8 cellular contexts compared by ENCODE assay signal in the genomic region with DNA sequence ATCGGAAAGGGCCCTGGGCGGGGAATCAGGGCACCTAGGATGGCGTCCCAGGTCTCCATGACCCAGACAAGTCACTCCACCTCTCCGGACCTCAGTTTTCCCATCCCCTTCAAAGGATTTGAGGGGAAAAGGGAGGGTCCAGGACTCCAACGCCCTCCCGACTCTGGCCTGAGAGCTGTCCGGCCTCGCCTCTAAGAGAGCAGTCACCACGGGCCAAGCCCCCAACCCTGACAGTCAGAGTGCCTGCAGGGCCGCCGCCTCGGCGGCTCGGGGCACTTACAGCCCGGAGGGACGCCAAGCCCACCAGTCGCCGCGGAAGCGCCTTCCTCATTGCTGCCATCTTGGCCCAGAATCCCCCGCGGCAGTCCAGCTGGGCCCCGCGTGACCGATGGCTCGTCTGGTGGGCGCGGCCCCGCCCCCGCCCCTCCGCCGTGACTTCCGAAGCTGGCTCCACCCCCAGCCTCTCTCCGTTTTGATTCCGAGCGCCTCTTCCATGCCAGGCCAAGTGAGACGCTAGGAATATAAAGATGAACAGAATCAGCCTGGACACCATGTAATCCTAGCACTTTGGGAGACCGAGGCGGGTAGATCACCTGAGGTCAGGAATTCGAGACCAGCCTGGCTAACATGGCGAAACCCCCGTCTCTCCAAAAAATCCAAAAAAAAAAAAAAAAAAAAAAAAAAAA. TPM values are rescaled to one million over a fixed set of nuclear protein-coding genes. Genes with fewer than 3 reads are reported as not detected.
DNase-seq lines count a peak whose midpoint lies in the region; ATAC-seq, FAIRE-seq and TF ChIP-seq lines count a peak whose summit lies in the region.

A gene (minus strand): TSS at position 354 of the 686 bp plus-strand sequence. CDS start 14 bp downstream, at position 340.

- H3K9me3 ChIP-seq in astrocyte (ENCODE audit: insufficient read depth, low read depth, low read length) (no peaks in the 10 kb centered on the region), vagina (no peaks in the 10 kb centered on the region)

- TF ChIP-seq CTCF in GM12864 (IDR thresholded peaks at IDR 0.05; ENCODE audit: low read depth, low read length, missing control alignments) = no peak
- no peak for TF ChIP-seq CTCF in astrocyte (IDR thresholded peaks at IDR 0.05; ENCODE audit: insufficient read depth, low read depth, low read length)
- TF ChIP-seq CTCF in vagina (IDR thresholded peaks at IDR 0.05) = no peak

- H3K4me3 ChIP-seq in GM12864 (ENCODE audit: low read depth, low read length) (peak within 1 kb of the TSS; percentile 97), astrocyte (ENCODE audit: insufficient read depth, low read depth, low read length) (peak within 1 kb of the TSS; percentile 98), rectal smooth muscle tissue (ENCODE audit: low read length) (peak within 1 kb of the TSS; percentile 100), vagina (peak within 1 kb of the TSS; percentile 89 to 96)

- H3K27me3 ChIP-seq in astrocyte (ENCODE audit: insufficient read depth, low read length) (no peaks in the 10 kb centered on the region), rectal smooth muscle tissue (ENCODE audit: control insufficient read depth, insufficient read depth, low read length) (no peaks in the 10 kb centered on the region), vagina (no peaks in the 10 kb centered on the region)

- H3K4me1 ChIP-seq in astrocyte (ENCODE audit: insufficient read depth, low read length) (peaks cover 9% of the 10 kb centered on the region), rectal smooth muscle tissue (ENCODE audit: control insufficient read depth, insufficient read depth, low read length) (peaks cover 10% of the 10 kb centered on the region), vagina (peaks cover 8% of the 10 kb centered on the region)

- H3K9me3 Mint-ChIP-seq in astrocyte (ENCODE audit: unreplicated experiment) = no peaks in the 10 kb centered on the region

- H2AFZ ChIP-seq in astrocyte (ENCODE audit: low read depth, low read length) = peak within 1 kb of the TSS; percentile 95

- peak within 1 kb of the TSS; percentile 93 for H3K27ac Mint-ChIP-seq in astrocyte (ENCODE audit: unreplicated experiment)

- peak; percentile 32 for FAIRE-seq in astrocyte (lab: Jason Lieb, UNC)

- peak within 1 kb of the TSS; percentile 93 for H3K4me2 ChIP-seq in astrocyte (ENCODE audit: low read length)

- TF ChIP-seq POLR2A in vagina (IDR thresholded peaks at IDR 0.05) = peak in 1 of 2 donors; percentile 88

- no peaks in the 10 kb centered on the region for H3K36me3 Mint-ChIP-seq in astrocyte (ENCODE audit: low read depth, unreplicated experiment)

- H3K27me3 Mint-ChIP-seq in astrocyte (ENCODE audit: low read depth, unreplicated experiment) = no peaks in the 10 kb centered on the region

- H3K27ac ChIP-seq in astrocyte (ENCODE audit: low read depth, low read length) (peak within 1 kb of the TSS; percentile 95), rectal smooth muscle tissue (ENCODE audit: low read depth, low read length) (peak within 1 kb of the TSS; percentile 96), vagina (peak within 1 kb of the TSS; percentile 89)

- H4K20me1 ChIP-seq in astrocyte (ENCODE audit: insufficient read depth, low read length) = no peaks in the 10 kb centered on the region

- peak within 1 kb of the TSS; percentile 95 for H3K4me3 Mint-ChIP-seq in astrocyte (ENCODE audit: unreplicated experiment)

- H3K79me2 ChIP-seq in astrocyte (ENCODE audit: insufficient read depth, low read length) = peaks cover 16% of the 10 kb centered on the region

- peak within 1 kb of the TSS; percentile 100 for H3K9ac ChIP-seq in astrocyte (ENCODE audit: low read length)
- H3K9ac ChIP-seq in rectal smooth muscle tissue (ENCODE audit: low read length) = peak within 1 kb of the TSS; percentile 100

- DNase-seq in GM12864 (ENCODE audit: low read depth) (peak; percentile 67), NCI-H2029 treated with DMSO at 0.1 percent for 48 hours (lab: John Stamatoyannopoulos, UW) (peak; percentile 35), T-helper 9 cell (peak; percentile 85), astrocyte (ENCODE audit: low read depth) (peak; percentile 72), hepatic stellate cell (ENCODE audit: low spot score) (peak; percentile 94), vagina (ENCODE audit: extremely low spot score in 2 of 2) (peak in 1 of 2 donors; percentile 92)

- peaks cover 2% of the 10 kb centered on the region for H3K4me1 Mint-ChIP-seq in astrocyte (ENCODE audit: low read depth, unreplicated experiment)

- H3K36me3 ChIP-seq in astrocyte (ENCODE audit: insufficient read depth, low read length) (peaks cover 2% of the 10 kb centered on the region), rectal smooth muscle tissue (ENCODE audit: control insufficient read depth, insufficient read depth, low read length) (peaks cover under 1% of the 10 kb centered on the region), vagina (no peaks in the 10 kb centered on the region)

- intact Hi-C loops in vagina (cut with DNase I) = no loop called here

- ATAC-seq in HG02763 (IDR thresholded peaks at IDR 0.05; ENCODE audit: unreplicated experiment) = peak; percentile 72

RNA-seq across cellular contexts. Expression of the gene that starts here (rescaled TPM):
- total RNA-seq in astrocyte = 17.1 and 20.9 TPM in 2 replicates
- total RNA-seq in vagina = 25.3 TPM
